8 cellular contexts compared by ENCODE assay signal in the genomic region with DNA sequence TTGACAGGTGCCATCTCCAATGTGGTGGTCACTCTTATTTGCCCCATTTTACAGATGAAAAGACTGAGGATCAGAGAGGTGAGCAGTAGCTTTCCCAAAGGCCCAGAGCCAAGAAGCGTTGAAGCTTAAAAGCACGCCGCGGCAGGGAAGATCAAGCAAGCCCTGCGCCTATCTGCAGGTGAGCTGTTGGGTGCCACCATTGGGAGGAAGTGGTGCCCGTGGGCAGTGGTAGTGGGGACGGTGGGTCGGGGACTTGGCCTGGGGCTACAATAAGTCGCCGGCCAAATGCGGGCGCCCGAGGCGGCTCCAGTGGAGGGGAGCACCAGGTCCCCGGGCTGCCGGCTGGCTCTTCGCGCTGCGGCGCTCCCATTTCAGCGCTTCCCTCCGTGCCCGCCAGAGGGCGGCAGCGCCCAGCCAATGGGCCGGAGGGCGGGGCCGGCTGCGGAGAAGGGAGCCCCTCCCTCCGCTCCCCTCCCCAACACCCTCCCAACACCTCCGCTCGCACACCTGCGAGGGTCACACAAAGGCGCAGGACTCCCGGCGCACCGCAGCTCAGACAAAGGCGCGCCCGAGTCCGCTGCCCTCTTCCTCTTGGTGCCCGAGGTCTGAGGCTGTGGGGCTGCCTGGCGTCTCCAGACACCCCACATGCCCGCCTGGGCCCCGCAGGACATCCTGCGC. TPM values are rescaled to one million over a fixed set of nuclear protein-coding genes. Genes with fewer than 3 reads are reported as not detected.
A peak's percentile ranks its signal among the peaks of the same experiment; 100 is the strongest.
DNase-seq lines count a peak whose midpoint lies in the region; ATAC-seq and TF ChIP-seq lines count a peak whose summit lies in the region.

No MANE protein-coding gene starts in this region.

- peak in 3 of 4 experiments; percentile 87 to 100 (median 94) for TF ChIP-seq CTCF in gastroesophageal sphincter (IDR thresholded peaks at IDR 0.05)
- TF ChIP-seq CTCF in suprapubic skin (IDR thresholded peaks at IDR 0.05): peak; percentile 41 to 98

- peaks cover 0 to 19% (median 12%) of the 10 kb centered on the region in 3 donors for H3K4me1 ChIP-seq in gastroesophageal sphincter
- H3K4me1 ChIP-seq in suprapubic skin: peaks cover 37% of the 10 kb centered on the region

- ATAC-seq in GM18519 (IDR thresholded peaks at IDR 0.05; ENCODE audit: low FRiP score, unreplicated experiment) (peak; percentile 33), gastroesophageal sphincter (peak; percentile 71)

- peaks cover 85% of the 10 kb centered on the region for H3K27me3 ChIP-seq in gastroesophageal sphincter
- H3K27me3 ChIP-seq in suprapubic skin: peaks cover 12% of the 10 kb centered on the region

- DNase-seq in 8988T (peak; percentile 61), KG1 (lab: John Stamatoyannopoulos, UW) (peak; percentile 45), RPMI8226 (peak; percentile 91), nucleus accumbens (lab: John Stamatoyannopoulos, UW) (peak in 48 of 56 donors; percentile 10 to 82 (median 49)), suprapubic skin (ENCODE audit: low spot score in 2 of 2) (no peak)
- DNase-seq in activated T-helper 9 cell treated with anti-CD3 and anti-CD28 coated beads, Interleukin-2, amount 50 U/mL, for 16 hours (ENCODE audit: low read depth): peak; percentile 79

- TF ChIP-seq POLR2A in gastroesophageal sphincter (IDR thresholded peaks at IDR 0.05) (peak in 1 of 2 donors; percentile 8), suprapubic skin (IDR thresholded peaks at IDR 0.05) (no peak)

- no peaks in the 10 kb centered on the region for H3K9me3 ChIP-seq in gastroesophageal sphincter
- no peaks in the 10 kb centered on the region for H3K9me3 ChIP-seq in suprapubic skin

- no peak overlapping the region for H3K27ac ChIP-seq in gastroesophageal sphincter
- no peak overlapping the region for H3K27ac ChIP-seq in suprapubic skin

- WGBS in gastroesophageal sphincter (ENCODE audit: low coverage in 1 of 2), 2 donors: 4 to 7% methylated on average over 4 to 7 of the region's 46 CpGs
- 7% methylated on average over 29 of the region's 46 CpGs for WGBS in suprapubic skin

- H3K4me3 ChIP-seq in gastroesophageal sphincter (peak overlapping the region in 1 of 2 donors; percentile 33), suprapubic skin (peak overlapping the region; percentile 14)

- H3K36me3 ChIP-seq in gastroesophageal sphincter (no peaks in the 10 kb centered on the region), suprapubic skin (no peaks in the 10 kb centered on the region)

- TF ChIP-seq EP300 in gastroesophageal sphincter (IDR thresholded peaks at IDR 0.05): no peak
- TF ChIP-seq EP300 in suprapubic skin (IDR thresholded peaks at IDR 0.05): no peak

RNA-seq across cellular contexts. Expression of a gene that starts 0.7 kb away (rescaled TPM):
- 1 to 10 TPM in 3 of 4 donors, under 1 TPM in 1; 0.93 to 1.8 (median 1.5) TPM for total RNA-seq in gastroesophageal sphincter
- 100 to 1,000 TPM in 1 of 4 donors, under 1 TPM in 3; 0.55 to 244 (median 0.71) TPM for total RNA-seq in suprapubic skin

RNA-seq across cellular contexts. Expression of a gene that starts 57.0 kb away (rescaled TPM):
- total RNA-seq in gastroesophageal sphincter (10 to 100 TPM; 14.4 to 25.3 (median 17.1) TPM), suprapubic skin (10 to 100 TPM; 31.1 to 42.9 (median 33.5) TPM)

Comparison
In these comparisons a context has a peak if more than half of its experiments do, and no peak if none do; other contexts are left out.
1. DNase-seq: peak in 8988T (single experiment), KG1 (single experiment), RPMI8226 (single experiment), activated T-helper 9 cell treated with anti-CD3 and anti-CD28 coated beads, Interleukin-2, amount 50 U/mL, for 16 hours (single experiment) and nucleus accumbens (48 of 56); none in suprapubic skin (0 of 2).